Comparison of ENCODE assay signal across 10 cellular contexts in the genomic region with DNA sequence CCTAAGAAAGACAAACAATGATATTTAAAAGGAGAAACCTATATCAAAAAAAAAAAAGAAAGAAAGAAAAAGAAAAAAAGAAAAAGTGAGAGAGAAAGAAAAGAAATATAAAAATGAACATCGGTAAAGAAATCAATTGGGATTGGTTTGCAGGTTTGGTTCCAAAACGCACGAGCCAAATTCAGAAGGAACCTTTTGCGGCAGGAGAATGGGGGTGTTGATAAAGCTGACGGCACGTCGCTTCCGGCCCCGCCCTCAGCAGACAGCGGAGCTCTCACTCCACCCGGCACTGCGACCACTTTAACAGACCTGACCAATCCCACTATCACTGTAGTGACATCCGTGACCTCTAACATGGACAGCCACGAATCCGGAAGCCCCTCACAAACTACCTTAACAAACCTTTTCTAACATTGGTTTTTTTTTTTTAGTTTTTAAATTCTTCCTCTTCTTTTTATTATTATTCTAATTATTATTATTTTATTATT. TPM values are rescaled to one million over a fixed set of nuclear protein-coding genes. Genes with fewer than 3 reads are reported as not detected.
DNase-seq lines count a peak whose midpoint lies in the region; ATAC-seq, FAIRE-seq and TF ChIP-seq lines count a peak whose summit lies in the region.
"Had no signal": no experiment of that assay in that cellular context is flagged by ENCODE, and none has a peak within 500 bp of the region (broad histone marks: within the 10 kb centered on the region; RNA-seq: fewer than 3 reads in every experiment).

No MANE protein-coding gene starts in this region.

- CTCF ChIA-PET in BJ (lab: Yijun Ruan, JAX), result no interaction called here

- TF ChIP-seq CTCF in BJ (IDR thresholded peaks at IDR 0.05; ENCODE audit: insufficient read depth, low read depth, low read length) (no peak), RWPE2 (IDR thresholded peaks at IDR 0.05; ENCODE audit: poor library complexity, severe bottlenecking) (no peak), fibroblast of villous mesenchyme (IDR thresholded peaks at IDR 0.05; ENCODE audit: insufficient read depth, low read depth, low read length) (no peak)

- ATAC-seq in GM21619 (IDR thresholded peaks at IDR 0.05; ENCODE audit: unreplicated experiment), result peak; percentile 65
- no peak for ATAC-seq in RWPE2 (ENCODE audit: low read depth)
- no peak for ATAC-seq in left colon

- H3K4me3 ChIP-seq in BJ (ENCODE audit: low read depth, low read length), result peak overlapping the region; percentile 30; the same call in 1 of the 2 replicates
- H3K4me3 ChIP-seq in RWPE2 (ENCODE audit: severe bottlenecking), result peak overlapping the region; percentile 11
- H3K4me3 ChIP-seq in fibroblast of villous mesenchyme (ENCODE audit: low read depth, low read length), result peak overlapping the region; percentile 33

- H3K27me3 ChIP-seq in BJ (ENCODE audit: control insufficient read depth, insufficient read depth, low read length) (no peaks in the 10 kb centered on the region), RWPE2 (ENCODE audit: insufficient read depth, poor library complexity, severe bottlenecking) (peaks cover 6% of the 10 kb centered on the region)

- H3K9me3 ChIP-seq in RWPE2 (ENCODE audit: severe bottlenecking), result peaks cover 3% of the 10 kb centered on the region

- intact Hi-C loops in left colon (cut with DNase I, micrococcal nuclease), result loop anchor here in 1 of 2 donors (10.0 kb wide), 1 partner anchor 404 kb away; no protein-coding TSS in a partner anchor

- FAIRE-seq in HTR-8/SVneo (lab: Jason Lieb, UNC), result no peak

- H3K4me1 ChIP-seq in RWPE2 (ENCODE audit: insufficient read depth, poor library complexity, severe bottlenecking), result no peaks in the 10 kb centered on the region

- H3K36me3 ChIP-seq in BJ (ENCODE audit: control insufficient read depth, insufficient read depth, low read length), result peaks cover 3% of the 10 kb centered on the region; the same call in 1 of the 2 replicates
- H3K36me3 ChIP-seq in RWPE2 (ENCODE audit: low read depth), result no peaks in the 10 kb centered on the region

- DNase-seq in BJ (ENCODE audit: low read depth), result no peak
- no peak for DNase-seq in RWPE2 (ENCODE audit: low spot score)
- DNase-seq in fibroblast of villous mesenchyme (ENCODE audit: low read depth), result no peak
- DNase-seq in dermis blood vessel endothelial cell, result no peak
- no peak for DNase-seq in HTR-8/SVneo (ENCODE audit: insufficient read length, low spot score)
- no peak for DNase-seq in left colon
- no peak for DNase-seq in inferior parietal cortex (ENCODE audit: extremely low spot score)
- DNase-seq: stimulated activated CD4-positive, alpha-beta T cell treated with anti-CD3 and anti-CD28 coated beads, Interleukin-4, amount 100 ng/mL, for 4 hours had no signal

- POLR2A ChIA-PET in BJ (lab: Charles Lee), result no interaction called here

- H3K27ac ChIP-seq in RWPE2 (ENCODE audit: poor library complexity, severe bottlenecking), result no peak overlapping the region

RNA-seq across cellular contexts. Expression of a gene that starts 11.7 kb away (rescaled TPM):
- 49.1 and 57.2 TPM in 2 replicates for polyA plus RNA-seq in BJ (2011; rRNA removed)
- polyA minus RNA-seq in BJ (2011; rRNA and poly(A)+ RNA removed), result 55.7 and 91.8 TPM in 2 replicates
- total RNA-seq in fibroblast of villous mesenchyme (under 0.01 TPM in 1 of 2 replicates, not detected in the other), dermis blood vessel endothelial cell (not detected in 2 replicates), left colon (under 1 TPM in 1 of 2 donors, not detected in 1; 0.31 TPM)
- total RNA-seq: LHCN-M2 had no signal

RNA-seq across cellular contexts. Expression of a gene that starts 26.5 kb away (rescaled TPM):
- 9.7 and 13.0 TPM in 2 replicates for polyA plus RNA-seq in BJ (2011; rRNA removed)
- polyA minus RNA-seq in BJ (2011; rRNA and poly(A)+ RNA removed), result 0.71 TPM in 1 of 2 replicates, not detected in the other
- total RNA-seq in fibroblast of villous mesenchyme, result 5.6 and 8.1 TPM in 2 replicates
- 2.0 and 2.7 TPM in 2 replicates for total RNA-seq in dermis blood vessel endothelial cell
- total RNA-seq in left colon, result 1 to 10 TPM; 3.1 to 5.2 TPM
